12 cellular contexts compared by ENCODE assay signal in genomic region chrX:23822397-23822796, GRCh38.
DNase-seq lines count a peak whose midpoint lies in the region; ATAC-seq lines count a peak whose summit lies in the region.
"Had no signal": no experiment of that assay in that cellular context is flagged by ENCODE, and none has a peak within 500 bp of the region (broad histone marks: within the 10 kb centered on the region; RNA-seq: fewer than 3 reads in every experiment).

No MANE protein-coding gene starts in this region.

- peaks cover 7% of the 10 kb centered on the region for H3K27me3 ChIP-seq in adipocyte (replicated peaks; ENCODE audit: control insufficient read depth, insufficient read depth, low read length)
- no peaks in the 10 kb centered on the region for H3K27me3 ChIP-seq in mucosa of stomach (ENCODE audit: control insufficient read depth, insufficient read depth, low read length)
- H3K27me3 ChIP-seq: BE2C had no signal

- no peaks in the 10 kb centered on the region for H3K36me3 ChIP-seq in adipocyte (ENCODE audit: control insufficient read depth, insufficient read depth, low read length, severe bottlenecking)
- no peaks in the 10 kb centered on the region for H3K36me3 ChIP-seq in mucosa of stomach (ENCODE audit: control insufficient read depth, insufficient read depth, low read length)
- H3K36me3 ChIP-seq: BE2C had no signal

- DNase-seq in AG20443 (ENCODE audit: low spot score) (peak; percentile 12), NCI-H1048 (lab: John Stamatoyannopoulos, UW) (peak; percentile 32), adipocyte (ENCODE audit: low read depth) (peak; percentile 36)
- no peak for DNase-seq in stimulated activated CD4-positive, alpha-beta T cell treated with anti-CD3 and anti-CD28 coated beads, Interleukin-1b, Interleukin-23, amount 100 ng/mL, for 48 hours
- DNase-seq: activated CD8-positive, alpha-beta T cell treated with anti-CD3 and anti-CD28 coated beads for 36 hours; BE2C; left ventricle myocardium superior had no signal

- H3K9ac ChIP-seq in adipocyte (ENCODE audit: low read length) (no peak overlapping the region), mucosa of stomach (ENCODE audit: low read length) (peak overlapping the region; percentile 12)

- H3K9me3 ChIP-seq in adipocyte (ENCODE audit: control insufficient read depth, low read length) (no peaks in the 10 kb centered on the region), mucosa of stomach (ENCODE audit: control insufficient read depth, low read length) (no peaks in the 10 kb centered on the region)
- H3K9me3 ChIP-seq: BE2C had no signal

- ATAC-seq in GM19452 (IDR thresholded peaks at IDR 0.05; ENCODE audit: unreplicated experiment) (no peak), GM21528 (IDR thresholded peaks at IDR 0.05; ENCODE audit: low FRiP score, unreplicated experiment) (no peak), HG02938 (IDR thresholded peaks at IDR 0.05; ENCODE audit: unreplicated experiment) (no peak)
- ATAC-seq: activated CD8-positive, alpha-beta T cell treated with anti-CD3 and anti-CD28 coated beads for 36 hours; left ventricle myocardium superior; stimulated activated effector memory CD8-positive, alpha-beta T cell treated with anti-CD3 and anti-CD28 coated beads, Interleukin-12 subunit alpha, Interleukin-12 subunit beta, amount 100 ng/mL, for 72 hours had no signal

- H3K4me3 ChIP-seq in adipocyte (ENCODE audit: low read length) (no peak overlapping the region), mucosa of stomach (ENCODE audit: low read length) (no peak overlapping the region)

- H3K4me1 ChIP-seq in adipocyte (ENCODE audit: control insufficient read depth, insufficient read depth, low read length) (peaks cover 3% of the 10 kb centered on the region), mucosa of stomach (ENCODE audit: control insufficient read depth, insufficient read depth, low read length) (peaks cover 11% of the 10 kb centered on the region)
- H3K4me1 ChIP-seq: BE2C had no signal
